Comparison of ENCODE assay signal across 8 cellular contexts in the genomic region with DNA sequence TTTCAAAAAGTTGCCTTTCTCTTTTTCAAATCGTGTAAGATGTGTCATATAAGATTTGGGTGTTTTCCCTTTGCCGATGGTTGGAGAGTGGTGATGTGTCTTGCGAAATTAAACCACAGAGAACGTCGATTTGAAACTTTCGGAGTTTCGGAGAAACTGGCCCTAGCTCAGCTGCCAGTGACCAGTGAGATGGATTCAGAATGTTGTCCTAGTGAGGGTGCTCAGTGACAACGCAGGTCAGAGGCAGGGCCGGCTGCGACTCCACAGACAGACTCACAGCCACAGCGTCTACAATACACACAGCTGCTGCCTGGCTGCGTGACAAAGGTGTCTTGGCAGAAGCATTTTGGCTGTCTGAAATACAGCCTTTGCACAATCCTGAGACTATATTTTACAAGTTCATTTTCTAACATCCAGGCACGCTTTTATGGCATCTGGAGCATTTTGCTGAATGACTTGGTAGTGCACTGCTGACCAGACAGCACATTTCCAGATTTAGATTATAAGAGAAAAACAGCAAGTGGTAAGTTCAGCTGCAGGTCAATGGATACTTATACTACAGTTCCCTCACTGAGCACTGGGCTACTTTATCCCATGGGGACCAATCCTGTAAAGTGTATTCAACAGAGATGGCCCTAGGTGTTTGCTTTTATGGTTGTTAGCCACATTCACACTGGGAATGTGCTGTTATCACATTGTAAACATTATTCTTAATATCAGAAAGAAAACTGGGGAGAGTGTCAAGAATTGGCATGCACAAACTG.
DNase-seq lines count a peak whose midpoint lies in the region; ATAC-seq and TF ChIP-seq lines count a peak whose summit lies in the region.

No MANE protein-coding gene starts in this region.

- H3K4me3 Mint-ChIP-seq in osteocyte (ENCODE audit: unreplicated experiment): no peak overlapping the region

- no peak for TF ChIP-seq POLR2A in gastrocnemius medialis (IDR thresholded peaks at IDR 0.05)

- no peaks in the 10 kb centered on the region for H3K27me3 Mint-ChIP-seq in osteocyte (ENCODE audit: unreplicated experiment)

- H3K9me3 Mint-ChIP-seq in osteocyte (ENCODE audit: unreplicated experiment): no peaks in the 10 kb centered on the region

- H3K27ac ChIP-seq in gastrocnemius medialis: peak overlapping the region; percentile 1 to 16 (median 8)

- no peaks in the 10 kb centered on the region for H3K36me3 Mint-ChIP-seq in osteocyte (ENCODE audit: unreplicated experiment)

- in situ Hi-C loops in gastrocnemius medialis (cut with MboI; ENCODE audit: low sequenced_read_pairs in 4 of 4): no loop called here

- H3K4me3 ChIP-seq in gastrocnemius medialis: peak overlapping the region in 3 of 4 donors; percentile 6 to 30 (median 15)

- ATAC-seq in HG02571 (IDR thresholded peaks at IDR 0.05; ENCODE audit: unreplicated experiment) (peak; percentile 39), gastrocnemius medialis (peak; percentile 80 to 91)

- DNase-seq in Ammon's horn (ENCODE audit: low spot score) (peak; percentile 67), SIG-M5 (lab: John Stamatoyannopoulos, UW) (peak; percentile 48), globus pallidus (ENCODE audit: low spot score) (peak; percentile 34), gastrocnemius medialis (peak; percentile 50 to 82), D341Med (ENCODE audit: low spot score) (no peak), osteocyte (ENCODE audit: extremely low spot score, unreplicated experiment) (no peak)
- DNase-seq in activated CD8-positive, alpha-beta memory T cell treated with anti-CD3 and anti-CD28 coated beads, Interleukin-2, amount 50 U/mL, for 4 hours: no peak

- H3K27ac Mint-ChIP-seq in osteocyte (ENCODE audit: unreplicated experiment): no peak overlapping the region

- H3K9me3 ChIP-seq in gastrocnemius medialis: no peaks in the 10 kb centered on the region

- peaks cover 0 to 5% of the 10 kb centered on the region in 2 donors for H3K4me1 ChIP-seq in gastrocnemius medialis

- no peaks in the 10 kb centered on the region for H3K36me3 ChIP-seq in gastrocnemius medialis

- H3K4me1 Mint-ChIP-seq in osteocyte (ENCODE audit: unreplicated experiment): peaks cover 26% of the 10 kb centered on the region

- intact Hi-C loops in gastrocnemius medialis (cut with DNase I; ENCODE audit: low total_unique reads): loop anchor here (5.0 kb wide), 1 partner anchor 95 kb away; no protein-coding TSS in a partner anchor

- no peaks in the 10 kb centered on the region for H3K27me3 ChIP-seq in gastrocnemius medialis

- no peak for TF ChIP-seq CTCF in gastrocnemius medialis (IDR thresholded peaks at IDR 0.05 in 4 of 5, conservative IDR thresholded peaks at IDR 0.05 in 1 of 5)
- no peak for TF ChIP-seq CTCF in osteocyte (IDR thresholded peaks at IDR 0.05)

Comparison
In these comparisons a context has a peak if more than half of its experiments do, and no peak if none do; other contexts are left out.
1. DNase-seq: peak in Ammon's horn (single experiment), SIG-M5 (single experiment), globus pallidus (single experiment) and gastrocnemius medialis (2 of 2); none in D341Med (single experiment), osteocyte (single experiment) and activated CD8-positive, alpha-beta memory T cell treated with anti-CD3 and anti-CD28 coated beads, Interleukin-2, amount 50 U/mL, for 4 hours (single experiment).